Comparison of ENCODE assay signal across 20 cellular contexts in the genomic region with DNA sequence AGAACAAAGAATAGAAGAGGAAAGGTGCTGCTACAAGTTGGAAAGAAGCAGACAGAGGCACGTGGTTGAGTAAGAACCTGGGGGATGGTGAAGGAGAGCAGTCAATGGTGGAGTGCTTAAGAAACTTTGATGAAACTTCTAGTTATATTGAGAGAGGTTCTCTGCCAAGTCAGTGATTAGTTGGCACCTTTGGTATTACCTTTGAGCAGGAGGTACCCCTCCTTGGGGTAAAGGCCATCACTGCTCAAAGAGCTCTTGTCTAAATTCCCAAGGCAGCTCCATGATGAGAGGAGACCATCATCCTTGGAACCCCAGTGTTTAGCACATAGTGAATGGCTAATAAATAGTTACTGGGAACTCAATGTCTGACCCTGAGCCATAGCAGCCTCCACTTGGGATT.
"Had no signal": no experiment of that assay in that cellular context is flagged by ENCODE, and none has a peak within 500 bp of the region (broad histone marks: within the 10 kb centered on the region; RNA-seq: fewer than 3 reads in every experiment).

No MANE protein-coding gene starts in this region.

- H3K4me3 ChIP-seq: colonic mucosa, heart left ventricle, mucosa of descending colon, neural progenitor cell, pancreas, prostate gland, spleen, testis, tibial nerve had no signal

- H3K9me3 ChIP-seq: colonic mucosa, heart left ventricle, mucosa of descending colon, pancreas, prostate gland, spleen, testis, tibial nerve had no signal

- H3K27ac Mint-ChIP-seq: naive thymus-derived CD8-positive, alpha-beta T cell; neural progenitor cell; stimulated activated naive B cell treated with anti-CD40 and anti-IgM and Interleukin-4, amounts not matched to agents 10 μg/mL and 1 μg/mL and 100 μg/mL, for 72 hours; stimulated activated naive CD8-positive, alpha-beta T cell treated with anti-CD3 and anti-CD28 coated beads, Interleukin-15, amount 100 ng/mL, for 72 hours had no signal

- H3K27ac ChIP-seq: colonic mucosa, neural progenitor cell, pancreas, prostate gland, spleen, testis, tibial nerve had no signal

- H3K4me3 Mint-ChIP-seq: neural progenitor cell; stimulated activated naive B cell treated with anti-CD40 and anti-IgM and Interleukin-4, amounts not matched to agents 10 μg/mL and 1 μg/mL and 100 μg/mL, for 72 hours; stimulated activated naive CD8-positive, alpha-beta T cell treated with anti-CD3 and anti-CD28 coated beads, Interleukin-15, amount 100 ng/mL, for 72 hours had no signal

- H3K4me2 ChIP-seq: neural progenitor cell had no signal

- H3K27me3 ChIP-seq: colonic mucosa, neural progenitor cell, pancreas, testis had no signal

- H3K36me3 ChIP-seq: colonic mucosa, heart left ventricle, neural progenitor cell, pancreas, prostate gland, spleen, tibial nerve had no signal

- H3K36me3 Mint-ChIP-seq: stimulated activated naive B cell treated with anti-CD40 and anti-IgM and Interleukin-4, amounts not matched to agents 10 μg/mL and 1 μg/mL and 100 μg/mL, for 72 hours had no signal

- ATAC-seq: heart left ventricle; mucosa of descending colon; naive thymus-derived CD8-positive, alpha-beta T cell; pancreas; sciatic nerve; stimulated activated naive B cell treated with anti-CD40 and anti-IgM and Interleukin-4, amounts not matched to agents 10 μg/mL and 1 μg/mL and 100 μg/mL, for 72 hours; stimulated activated naive CD8-positive, alpha-beta T cell treated with anti-CD3 and anti-CD28 coated beads, Interleukin-15, amount 100 ng/mL, for 72 hours had no signal

- H3K9me3 Mint-ChIP-seq: stimulated activated naive B cell treated with anti-CD40 and anti-IgM and Interleukin-4, amounts not matched to agents 10 μg/mL and 1 μg/mL and 100 μg/mL, for 72 hours; stimulated activated naive CD8-positive, alpha-beta T cell treated with anti-CD3 and anti-CD28 coated beads, Interleukin-15, amount 100 ng/mL, for 72 hours had no signal

- DNase-seq: colonic mucosa; effector CD4-positive, alpha-beta T cell; heart left ventricle; hippocampal formation; mammary epithelial cell; mucosa of descending colon; naive thymus-derived CD8-positive, alpha-beta T cell; nucleus accumbens; pancreas; spleen; stimulated activated CD4-positive, alpha-beta T cell treated with anti-CD3 and anti-CD28 coated beads, Interleukin-15, amount 100 ng/mL, for 24 hours; stimulated activated CD4-positive, alpha-beta T cell treated with anti-CD3 and anti-CD28 coated beads, Interleukin-1b, Interleukin-23, amount 100 ng/mL, for 48 hours; stimulated activated CD4-positive, alpha-beta T cell treated with anti-CD3 and anti-CD28 coated beads, Interleukin-4, amount 100 ng/mL, for 4 hours; stimulated activated naive B cell treated with anti-CD40 and anti-IgM and Interleukin-4, amounts not matched to agents 10 μg/mL and 1 μg/mL and 100 μg/mL, for 72 hours; stimulated activated naive CD8-positive, alpha-beta T cell treated with anti-CD3 and anti-CD28 coated beads, Interleukin-15, amount 100 ng/mL, for 72 hours; testis had no signal

- H3K9ac ChIP-seq: neural progenitor cell had no signal

- H2AFZ ChIP-seq: neural progenitor cell had no signal
